ENCODE assay signal across 9 cellular contexts in genomic region chr1:54971317-54971791, GRCh38. TPM values are rescaled to one million over a fixed set of nuclear protein-coding genes. Genes with fewer than 3 reads are reported as not detected.
DNase-seq lines count a peak whose midpoint lies in the region; ATAC-seq and TF ChIP-seq lines count a peak whose summit lies in the region.
"Had no signal": no experiment of that assay in that cellular context is flagged by ENCODE, and none has a peak within 500 bp of the region (broad histone marks: within the 10 kb centered on the region; RNA-seq: fewer than 3 reads in every experiment).

No MANE protein-coding gene starts in this region.

- 81% methylated on average over 7 of the region's 7 CpGs for WGBS in thyroid gland, 2 donors

- H3K4me3 ChIP-seq in Karpas-422 (ENCODE audit: low read length) = no peak overlapping the region
- no peak overlapping the region for H3K4me3 ChIP-seq in kidney epithelial cell (ENCODE audit: low read depth, low read length)
- no peak overlapping the region for H3K4me3 ChIP-seq in left ventricle myocardium inferior
- no peak overlapping the region for H3K4me3 ChIP-seq in thyroid gland (replicated peaks in 1 of 3)

- intact Hi-C loops in left ventricle myocardium inferior (cut with micrococcal nuclease) (no loop called here), thyroid gland (cut with DNase I) (no loop called here)

- DNase-seq in H4 (ENCODE audit: low spot score) (peak; percentile 33), Karpas-422 (peak; percentile 54), kidney epithelial cell (ENCODE audit: low read depth) (peak; percentile 57), NCI-H1436 treated with DMSO at 0.1 percent for 48 hours (lab: John Stamatoyannopoulos, UW) (no peak), left ventricle myocardium inferior (no peak), thyroid gland (no peak)
- DNase-seq in stimulated activated CD4-positive, alpha-beta T cell treated with anti-CD3 and anti-CD28 coated beads, Interleukin-4, amount 100 ng/mL, for 1 hour = no peak
- DNase-seq: naive B cell had no signal

- H3K27ac ChIP-seq in Karpas-422 (ENCODE audit: low read length) = no peak overlapping the region
- no peak overlapping the region for H3K27ac ChIP-seq in left ventricle myocardium inferior (replicated peaks)
- no peak overlapping the region for H3K27ac ChIP-seq in thyroid gland

- no peaks in the 10 kb centered on the region for H3K9me2 ChIP-seq in Karpas-422 (replicated peaks; ENCODE audit: insufficient read depth, low read length)

- no peak overlapping the region for H3K4me2 ChIP-seq in Karpas-422 (ENCODE audit: low read depth, low read length, poor library complexity, severe bottlenecking)

- peak overlapping the region; percentile 48; the same call in 1 of the 2 replicates for H2AFZ ChIP-seq in Karpas-422 (ENCODE audit: low read length)

- H3K27me3 ChIP-seq in Karpas-422 (ENCODE audit: low read length) = no peaks in the 10 kb centered on the region
- H3K27me3 ChIP-seq in kidney epithelial cell (ENCODE audit: control insufficient read depth, insufficient read depth, low read length) = peaks cover 2% of the 10 kb centered on the region
- H3K27me3 ChIP-seq in left ventricle myocardium inferior (ENCODE audit: low read depth) = peaks cover 24% of the 10 kb centered on the region
- H3K27me3 ChIP-seq in thyroid gland = no peaks in the 10 kb centered on the region

- peaks cover 12% of the 10 kb centered on the region for H3K4me1 ChIP-seq in Karpas-422 (ENCODE audit: low read length)
- peaks cover 6% of the 10 kb centered on the region for H3K4me1 ChIP-seq in left ventricle myocardium inferior
- H3K4me1 ChIP-seq in thyroid gland = no peaks in the 10 kb centered on the region

- no peak overlapping the region for H3K9ac ChIP-seq in Karpas-422 (ENCODE audit: low read length)

- H4K20me1 ChIP-seq in Karpas-422 (ENCODE audit: insufficient read depth, low read depth, low read length) = no peaks in the 10 kb centered on the region

- TF ChIP-seq POLR2A in thyroid gland (IDR thresholded peaks at IDR 0.05) = no peak

- H3K9me3 ChIP-seq in Karpas-422 (ENCODE audit: low read length) = no peaks in the 10 kb centered on the region
- H3K9me3 ChIP-seq in left ventricle myocardium inferior (replicated peaks) = no peaks in the 10 kb centered on the region
- H3K9me3 ChIP-seq in thyroid gland = no peaks in the 10 kb centered on the region

- no peaks in the 10 kb centered on the region for H3K79me2 ChIP-seq in Karpas-422 (ENCODE audit: low read length)

- TF ChIP-seq CTCF in kidney epithelial cell (IDR thresholded peaks at IDR 0.05; ENCODE audit: insufficient read depth, low read length, poor library complexity, severe bottlenecking) (no peak), left ventricle myocardium inferior (IDR thresholded peaks at IDR 0.05; ENCODE audit: borderline replicate concordance) (no peak), thyroid gland (IDR thresholded peaks at IDR 0.05) (no peak)

- peak; percentile 80 for ATAC-seq in GM18508 (IDR thresholded peaks at IDR 0.05; ENCODE audit: insufficient read depth, unreplicated experiment)

- no peaks in the 10 kb centered on the region for H3K36me3 ChIP-seq in Karpas-422 (ENCODE audit: insufficient read depth, low read length)
- H3K36me3 ChIP-seq in kidney epithelial cell (ENCODE audit: control insufficient read depth, insufficient read depth, low read length) = no peaks in the 10 kb centered on the region
- no peaks in the 10 kb centered on the region for H3K36me3 ChIP-seq in left ventricle myocardium inferior
- H3K36me3 ChIP-seq in thyroid gland = no peaks in the 10 kb centered on the region

RNA-seq across cellular contexts. Expression of gene TMEM61, which starts 9.1 kb away (rescaled TPM):
- total RNA-seq in H4 (2014; rRNA removed; shearing (Covaris generic)) = 0.17 TPM in 1 of 2 replicates, not detected in the other
- not detected in 2 replicates for total RNA-seq in Karpas-422 (2014; rRNA removed; shearing (Covaris generic); ENCODE audit: low replicate concordance)
- total RNA-seq in kidney epithelial cell (0.41 and 1.6 TPM in 2 replicates), left ventricle myocardium inferior (not detected), thyroid gland (under 1 TPM in 1 of 4 donors, not detected in 3; 0.45 TPM)

RNA-seq across cellular contexts. Expression of gene BSND, which starts 27.4 kb away (rescaled TPM):
- total RNA-seq in H4 (2014; rRNA removed; shearing (Covaris generic)) = not detected in 2 replicates
- total RNA-seq in Karpas-422 (2014; rRNA removed; shearing (Covaris generic); ENCODE audit: low replicate concordance) = not detected in 2 replicates
- total RNA-seq in kidney epithelial cell (not detected in 2 replicates), left ventricle myocardium inferior (not detected), thyroid gland (not detected)

Comparison
In these comparisons a context has a peak if more than half of its experiments do, and no peak if none do; other contexts are left out.
1. DNase-seq: peak in H4 (single experiment), Karpas-422 (single experiment) and kidney epithelial cell (single experiment); none in NCI-H1436 treated with DMSO at 0.1 percent for 48 hours (single experiment), left ventricle myocardium inferior (single experiment), thyroid gland (0 of 2) and stimulated activated CD4-positive, alpha-beta T cell treated with anti-CD3 and anti-CD28 coated beads, Interleukin-4, amount 100 ng/mL, for 1 hour (single experiment).